26 cellular contexts compared by ENCODE assay signal in genomic region chr4:155688211-155688610, GRCh38.
"Had no signal": no experiment of that assay in that cellular context is flagged by ENCODE, and none has a peak within 500 bp of the region (broad histone marks: within the 10 kb centered on the region; RNA-seq: fewer than 3 reads in every experiment).

No MANE protein-coding gene starts in this region.

- ATAC-seq: effector memory CD8-positive, alpha-beta T cell; gastrocnemius medialis; left colon; mucosa of descending colon; natural killer cell treated with Interleukin-12 subunit alpha and Interleukin-12 subunit beta and Interleukin-15 and Interleukin-18, amount 100 ng/mL, for 72 hours; stimulated activated naive CD8-positive, alpha-beta T cell treated with anti-CD3 and anti-CD28 coated beads, Interleukin-15, amount 100 ng/mL, for 72 hours had no signal

- H3K27me3 ChIP-seq: esophagus squamous epithelium, gastrocnemius medialis, neutrophil, pancreas, suprapubic skin, thyroid gland had no signal

- DNase-seq: cerebellar nuclear complex; cortex of kidney; effector memory CD8-positive, alpha-beta T cell; erythroblast; esophagus squamous epithelium; gastrocnemius medialis; head of caudate nucleus; hippocampal formation; left colon; mucosa of descending colon; naive B cell; pancreas; retina; stimulated activated CD4-positive, alpha-beta T cell treated with anti-CD3 and anti-CD28 coated beads, Interleukin-12 subunit alpha, Interleukin-12 subunit beta, amount 100 ng/mL, for 4 hours; stimulated activated CD4-positive, alpha-beta T cell treated with anti-CD3 and anti-CD28 coated beads, Interleukin-1b, Interleukin-23, amount 100 ng/mL, for 48 hours; stimulated activated CD4-positive, alpha-beta T cell treated with anti-CD3 and anti-CD28 coated beads, Interleukin-4, amount 100 ng/mL, for 1 hour; stimulated activated CD8-positive, alpha-beta memory T cell treated with anti-CD3 and anti-CD28 coated beads, Interleukin-4, amount 100 ng/mL, for 48 hours; stimulated activated naive CD4-positive, alpha-beta T cell; stimulated activated naive CD8-positive, alpha-beta T cell treated with anti-CD3 and anti-CD28 coated beads, Interleukin-15, amount 100 ng/mL, for 72 hours; thyroid gland had no signal

- H3K9me3 ChIP-seq: esophagus squamous epithelium, gastrocnemius medialis, mucosa of descending colon, neutrophil, pancreas, suprapubic skin, thyroid gland had no signal

- FAIRE-seq: endometrium, pancreas had no signal

- H3K4me3 ChIP-seq: esophagus squamous epithelium, gastrocnemius medialis, lung, mucosa of descending colon, pancreas, skin epidermis, suprapubic skin, thyroid gland had no signal

- H3K27ac ChIP-seq: esophagus squamous epithelium, neutrophil, skin epidermis, suprapubic skin, thyroid gland had no signal

- H3K36me3 ChIP-seq: esophagus squamous epithelium, gastrocnemius medialis, neutrophil, pancreas, suprapubic skin, thyroid gland had no signal

- H3K4me1 ChIP-seq: gastrocnemius medialis had no signal
